In the genomic region with DNA sequence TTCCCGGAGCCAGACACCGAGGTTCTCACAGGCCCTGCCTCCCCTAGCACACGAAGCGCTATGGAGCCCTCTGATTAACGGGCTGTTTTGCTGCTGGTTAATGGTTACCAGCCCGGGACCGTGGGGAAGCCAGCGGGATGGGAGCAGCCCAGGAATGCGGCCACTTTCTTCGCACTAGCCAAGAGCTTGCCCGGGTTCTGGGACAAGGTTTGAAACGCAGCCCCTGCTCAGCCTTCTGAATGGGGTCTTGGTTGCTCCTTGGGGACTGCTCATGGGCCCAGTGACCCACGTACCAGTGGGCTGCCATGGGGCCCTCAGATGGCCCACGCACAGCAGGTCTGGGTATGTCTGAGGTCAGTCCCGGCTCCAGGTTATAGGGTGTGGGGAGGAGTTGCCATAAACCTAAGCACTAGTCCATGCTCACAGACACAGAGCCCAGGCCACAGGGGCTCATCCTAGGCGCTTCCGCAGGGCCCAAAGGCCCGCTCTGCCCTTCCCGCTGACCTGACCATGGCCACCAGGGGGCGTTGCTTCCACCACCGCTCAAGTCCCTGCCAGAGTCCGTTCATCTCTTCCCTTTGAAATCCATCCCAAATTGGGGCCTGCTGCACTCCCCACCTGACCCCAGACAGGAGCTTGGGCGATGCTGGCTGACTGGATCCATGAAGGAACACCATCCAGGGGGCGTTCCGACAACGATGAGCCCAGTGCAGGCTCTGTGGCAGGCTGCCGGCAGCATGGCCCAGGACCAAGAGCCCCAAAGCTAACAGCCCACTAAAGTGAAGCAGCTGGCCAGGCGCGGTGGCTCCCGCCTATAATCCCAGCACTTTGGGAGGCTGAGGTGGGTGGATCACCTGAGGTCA, we compare ENCODE assay signal across 1 cellular context.
TF ChIP-seq lines count a peak whose summit lies in the region.

No MANE protein-coding gene starts in this region.

TF ChIP-seq in WTC11, 78 proteins besides CTCF, POLR2A, EP300 and RAD21 (continued from another document):
- TF ChIP-seq, protein P1, sequence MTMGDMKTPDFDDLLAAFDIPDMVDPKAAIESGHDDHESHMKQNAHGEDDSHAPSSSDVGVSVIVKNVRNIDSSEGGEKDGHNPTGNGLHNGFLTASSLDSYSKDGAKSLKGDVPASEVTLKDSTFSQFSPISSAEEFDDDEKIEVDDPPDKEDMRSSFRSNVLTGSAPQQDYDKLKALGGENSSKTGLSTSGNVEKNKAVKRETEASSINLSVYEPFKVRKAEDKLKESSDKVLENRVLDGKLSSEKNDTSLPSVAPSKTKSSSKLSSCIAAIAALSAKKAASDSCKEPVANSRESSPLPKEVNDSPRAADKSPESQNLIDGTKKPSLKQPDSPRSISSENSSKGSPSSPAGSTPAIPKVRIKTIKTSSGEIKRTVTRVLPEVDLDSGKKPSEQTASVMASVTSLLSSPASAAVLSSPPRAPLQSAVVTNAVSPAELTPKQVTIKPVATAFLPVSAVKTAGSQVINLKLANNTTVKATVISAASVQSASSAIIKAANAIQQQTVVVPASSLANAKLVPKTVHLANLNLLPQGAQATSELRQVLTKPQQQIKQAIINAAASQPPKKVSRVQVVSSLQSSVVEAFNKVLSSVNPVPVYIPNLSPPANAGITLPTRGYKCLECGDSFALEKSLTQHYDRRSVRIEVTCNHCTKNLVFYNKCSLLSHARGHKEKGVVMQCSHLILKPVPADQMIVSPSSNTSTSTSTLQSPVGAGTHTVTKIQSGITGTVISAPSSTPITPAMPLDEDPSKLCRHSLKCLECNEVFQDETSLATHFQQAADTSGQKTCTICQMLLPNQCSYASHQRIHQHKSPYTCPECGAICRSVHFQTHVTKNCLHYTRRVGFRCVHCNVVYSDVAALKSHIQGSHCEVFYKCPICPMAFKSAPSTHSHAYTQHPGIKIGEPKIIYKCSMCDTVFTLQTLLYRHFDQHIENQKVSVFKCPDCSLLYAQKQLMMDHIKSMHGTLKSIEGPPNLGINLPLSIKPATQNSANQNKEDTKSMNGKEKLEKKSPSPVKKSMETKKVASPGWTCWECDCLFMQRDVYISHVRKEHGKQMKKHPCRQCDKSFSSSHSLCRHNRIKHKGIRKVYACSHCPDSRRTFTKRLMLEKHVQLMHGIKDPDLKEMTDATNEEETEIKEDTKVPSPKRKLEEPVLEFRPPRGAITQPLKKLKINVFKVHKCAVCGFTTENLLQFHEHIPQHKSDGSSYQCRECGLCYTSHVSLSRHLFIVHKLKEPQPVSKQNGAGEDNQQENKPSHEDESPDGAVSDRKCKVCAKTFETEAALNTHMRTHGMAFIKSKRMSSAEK (CRISPR knock-in tag; IDR thresholded peaks at IDR 0.05; ENCODE audit: borderline replicate concordance) = no peak
- TF ChIP-seq NFE2L1 (CRISPR knock-in tag; IDR thresholded peaks at IDR 0.05) (no peak), TEAD4 (CRISPR knock-in tag; IDR thresholded peaks at IDR 0.05) (no peak), ZNF396 (CRISPR knock-in tag; IDR thresholded peaks at IDR 0.05; ENCODE audit: borderline replicate concordance) (no peak), FOXP1 (CRISPR knock-in tag; IDR thresholded peaks at IDR 0.05; ENCODE audit: borderline replicate concordance) (no peak), IRF2 (CRISPR knock-in tag; IDR thresholded peaks at IDR 0.05; ENCODE audit: borderline replicate concordance, low read depth) (no peak)
- TF ChIP-seq, protein P2, sequence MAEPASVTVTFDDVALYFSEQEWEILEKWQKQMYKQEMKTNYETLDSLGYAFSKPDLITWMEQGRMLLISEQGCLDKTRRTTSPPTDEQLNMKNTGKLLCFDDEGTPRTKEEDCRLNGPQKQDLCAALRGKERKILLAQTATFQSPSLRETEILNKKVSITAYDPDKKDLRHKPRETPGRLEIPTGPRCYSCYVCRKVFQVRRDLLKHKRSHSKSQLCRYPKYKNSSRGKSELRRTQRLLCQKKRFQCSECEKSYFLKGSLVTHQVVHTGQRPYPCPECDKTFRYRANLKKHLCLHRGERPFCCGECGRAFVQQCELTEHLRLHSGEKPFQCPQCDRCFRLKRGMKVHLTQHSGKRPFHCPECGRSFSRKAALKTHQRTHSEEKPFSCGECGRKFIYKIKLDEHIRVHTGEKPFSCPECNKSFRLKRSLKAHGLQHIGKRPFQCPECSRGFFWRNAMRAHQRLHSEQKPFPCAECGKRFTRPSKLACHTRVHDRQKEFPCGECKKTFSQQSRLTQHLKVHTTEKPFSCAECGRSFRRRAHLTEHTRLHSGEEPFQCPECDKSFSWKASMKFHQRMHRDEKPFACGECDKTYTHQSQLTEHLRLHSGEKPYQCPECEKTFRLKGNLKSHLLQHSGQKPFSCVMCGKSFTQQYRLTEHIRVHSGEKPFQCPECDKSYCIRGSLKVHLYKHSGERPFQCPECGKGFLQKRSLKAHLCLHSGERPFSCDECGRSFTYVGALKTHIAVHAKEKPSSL (CRISPR knock-in tag; conservative IDR thresholded peaks at IDR 0.05) = no peak
- TF ChIP-seq, protein P3, sequence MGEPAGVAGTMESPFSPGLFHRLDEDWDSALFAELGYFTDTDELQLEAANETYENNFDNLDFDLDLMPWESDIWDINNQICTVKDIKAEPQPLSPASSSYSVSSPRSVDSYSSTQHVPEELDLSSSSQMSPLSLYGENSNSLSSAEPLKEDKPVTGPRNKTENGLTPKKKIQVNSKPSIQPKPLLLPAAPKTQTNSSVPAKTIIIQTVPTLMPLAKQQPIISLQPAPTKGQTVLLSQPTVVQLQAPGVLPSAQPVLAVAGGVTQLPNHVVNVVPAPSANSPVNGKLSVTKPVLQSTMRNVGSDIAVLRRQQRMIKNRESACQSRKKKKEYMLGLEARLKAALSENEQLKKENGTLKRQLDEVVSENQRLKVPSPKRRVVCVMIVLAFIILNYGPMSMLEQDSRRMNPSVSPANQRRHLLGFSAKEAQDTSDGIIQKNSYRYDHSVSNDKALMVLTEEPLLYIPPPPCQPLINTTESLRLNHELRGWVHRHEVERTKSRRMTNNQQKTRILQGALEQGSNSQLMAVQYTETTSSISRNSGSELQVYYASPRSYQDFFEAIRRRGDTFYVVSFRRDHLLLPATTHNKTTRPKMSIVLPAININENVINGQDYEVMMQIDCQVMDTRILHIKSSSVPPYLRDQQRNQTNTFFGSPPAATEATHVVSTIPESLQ (CRISPR knock-in tag; IDR thresholded peaks at IDR 0.05) = no peak
- TF ChIP-seq, protein P4, sequence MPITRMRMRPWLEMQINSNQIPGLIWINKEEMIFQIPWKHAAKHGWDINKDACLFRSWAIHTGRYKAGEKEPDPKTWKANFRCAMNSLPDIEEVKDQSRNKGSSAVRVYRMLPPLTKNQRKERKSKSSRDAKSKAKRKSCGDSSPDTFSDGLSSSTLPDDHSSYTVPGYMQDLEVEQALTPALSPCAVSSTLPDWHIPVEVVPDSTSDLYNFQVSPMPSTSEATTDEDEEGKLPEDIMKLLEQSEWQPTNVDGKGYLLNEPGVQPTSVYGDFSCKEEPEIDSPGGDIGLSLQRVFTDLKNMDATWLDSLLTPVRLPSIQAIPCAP (CRISPR knock-in tag; IDR thresholded peaks at IDR 0.05) = no peak
- TF ChIP-seq, protein P5, sequence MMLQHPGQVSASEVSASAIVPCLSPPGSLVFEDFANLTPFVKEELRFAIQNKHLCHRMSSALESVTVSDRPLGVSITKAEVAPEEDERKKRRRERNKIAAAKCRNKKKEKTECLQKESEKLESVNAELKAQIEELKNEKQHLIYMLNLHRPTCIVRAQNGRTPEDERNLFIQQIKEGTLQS (CRISPR knock-in tag; conservative IDR thresholded peaks at IDR 0.05) = no peak
